In genomic region chr20:35146299-35146921, GRCh38 we compare ENCODE assay signal across 8 cellular contexts. TPM values are rescaled to one million over a fixed set of nuclear protein-coding genes. Genes with fewer than 3 reads are reported as not detected.
DNase-seq lines count a peak whose midpoint lies in the region; ATAC-seq and TF ChIP-seq lines count a peak whose summit lies in the region.

No MANE protein-coding gene starts in this region.

- WGBS in right lobe of liver (ENCODE audit: insufficient coverage, low coverage, low lambda C conversion rate, missing lambda C conversion rate), result 3% methylated on average over 20 of the region's 23 CpGs
- WGBS in tibial nerve, 2 donors, result 5 to 7% methylated on average over 15 to 23 of the region's 23 CpGs

- no peaks in the 10 kb centered on the region for H3K9me3 ChIP-seq in CD8-positive, alpha-beta T cell (ENCODE audit: low read length)
- H3K9me3 ChIP-seq in Panc1 (ENCODE audit: control insufficient read depth, insufficient read depth, low read depth, low read length) (no peaks in the 10 kb centered on the region), right lobe of liver (no peaks in the 10 kb centered on the region), tibial nerve (no peaks in the 10 kb centered on the region)

- peaks cover 41% of the 10 kb centered on the region for H3K36me3 Mint-ChIP-seq in CD8-positive, alpha-beta T cell
- peaks cover 26% of the 10 kb centered on the region for H3K36me3 Mint-ChIP-seq in central memory CD8-positive, alpha-beta T cell (ENCODE audit: insufficient read depth)

- H3K4me1 ChIP-seq in CD8-positive, alpha-beta T cell (ENCODE audit: insufficient read depth, low read length), result peaks cover 18% of the 10 kb centered on the region
- H3K4me1 ChIP-seq in Panc1 (ENCODE audit: control insufficient read depth, insufficient read depth, low read length) (peaks cover 2% of the 10 kb centered on the region; the same call in 1 of the 2 replicates), right lobe of liver (peaks cover 0 to 21% (median 2%) of the 10 kb centered on the region in 4 donors), tibial nerve (peaks cover 0 to 40% (median 7%) of the 10 kb centered on the region in 4 donors)

- no TSS peak for BruUV-seq in Panc1 (replicated peaks; lab: Mats Ljungman, UMichigan)

- peak overlapping the region; percentile 70 for H3K27ac ChIP-seq in CD8-positive, alpha-beta T cell (ENCODE audit: low read depth, low read length)
- peak overlapping the region; percentile 90 for H3K27ac ChIP-seq in Panc1 (ENCODE audit: low read length)
- peak overlapping the region; percentile 74 to 90 (median 86) for H3K27ac ChIP-seq in right lobe of liver
- peak overlapping the region; percentile 4 to 83 (median 64) for H3K27ac ChIP-seq in tibial nerve

- H3K36me3 ChIP-seq in CD8-positive, alpha-beta T cell (ENCODE audit: insufficient read depth, low read length), result peaks cover 11% of the 10 kb centered on the region
- H3K36me3 ChIP-seq in Panc1 (ENCODE audit: control insufficient read depth, insufficient read depth, low read length) (peaks cover 5% of the 10 kb centered on the region; the same call in 1 of the 2 replicates), right lobe of liver (peaks cover 0 to 7% (median 6%) of the 10 kb centered on the region in 4 donors), tibial nerve (peaks cover 0 to 34% (median 8%) of the 10 kb centered on the region in 3 donors)

- no peaks in the 10 kb centered on the region for H3K27me3 Mint-ChIP-seq in CD8-positive, alpha-beta T cell (ENCODE audit: low read depth)
- no peaks in the 10 kb centered on the region for H3K27me3 Mint-ChIP-seq in central memory CD8-positive, alpha-beta T cell

- H3K9me3 Mint-ChIP-seq in CD8-positive, alpha-beta T cell, result no peaks in the 10 kb centered on the region
- H3K9me3 Mint-ChIP-seq in central memory CD8-positive, alpha-beta T cell, result no peaks in the 10 kb centered on the region

- TF ChIP-seq EP300 in tibial nerve (IDR thresholded peaks at IDR 0.05), result no peak

- ATAC-seq in CD8-positive, alpha-beta T cell, result peak; percentile 8
- ATAC-seq in GM21528 (IDR thresholded peaks at IDR 0.05; ENCODE audit: low FRiP score, unreplicated experiment), result peak; percentile 5
- peak; percentile 33 for ATAC-seq in Panc1
- no peak for ATAC-seq in central memory CD8-positive, alpha-beta T cell (replicated peaks; ENCODE audit: extremely low read depth, poor library complexity, severe bottlenecking)
- ATAC-seq in right lobe of liver, result peak; percentile 20 to 32 (median 24)
- ATAC-seq in HG02840 (IDR thresholded peaks at IDR 0.05; ENCODE audit: low FRiP score, unreplicated experiment), result no peak

- intact Hi-C loops in CD8-positive, alpha-beta T cell (cut with DNase I, micrococcal nuclease), result loop anchor here (2.0 to 10.0 kb wide), 8 partner anchors 54 to 469 kb away; partner anchors contain the start of genes UQCC1 (in 2 of the 2), MMP24OS (in 1 of the 2), PIGU (in 1 of the 2) and TRPC4AP (in 1 of the 2)
- intact Hi-C loops in Panc1 (cut with micrococcal nuclease; ENCODE audit: unreplicated experiment), result loop anchor here (5.0 kb wide), 1 partner anchor 121 kb away; no protein-coding TSS in a partner anchor
- intact Hi-C loops in right lobe of liver (cut with DNase I), result loop anchor here (10.0 kb wide), 2 partner anchors 52 to 128 kb away; partner anchors contain the start of genes MMP24OS (in 1 of the 2) and TRPC4AP (in 1 of the 2)

- peak overlapping the region; percentile 88 for H3K4me3 Mint-ChIP-seq in CD8-positive, alpha-beta T cell
- peak overlapping the region; percentile 95 for H3K4me3 Mint-ChIP-seq in central memory CD8-positive, alpha-beta T cell

- H3K27me3 ChIP-seq in CD8-positive, alpha-beta T cell (ENCODE audit: insufficient read depth, low read length), result no peaks in the 10 kb centered on the region
- H3K27me3 ChIP-seq in Panc1 (ENCODE audit: control insufficient read depth, insufficient read depth, low read length), result no peaks in the 10 kb centered on the region
- H3K27me3 ChIP-seq in right lobe of liver, result no peaks in the 10 kb centered on the region
- H3K27me3 ChIP-seq in tibial nerve, result no peaks in the 10 kb centered on the region

- CTCF ChIA-PET in CD8-positive, alpha-beta T cell (lab: Charles Lee), result interaction anchor here (0.9 to 7.8 kb wide), 11 partner anchors 15 to 158 kb away, joined by 3 to 161 read pairs (median 7); no protein-coding TSS in a partner anchor
- CTCF ChIA-PET in Panc1 (lab: Charles Lee), result interaction anchor here (0.7 to 2.1 kb wide), 4 partner anchors 55 to 122 kb away, joined by 3 to 20 read pairs (median 6); no protein-coding TSS in a partner anchor

- in situ Hi-C loops in Panc1 (cut with HindIII; ENCODE audit: low pct_unique_long_range_greater_than_20kb, low sequenced_read_pairs), result no loop called here

- H3K4me3 ChIP-seq in CD8-positive, alpha-beta T cell (ENCODE audit: low read depth, low read length), result peak overlapping the region; percentile 78
- peak overlapping the region; percentile 92 to 96 for H3K4me3 ChIP-seq in Panc1 (ENCODE audit: low read depth in 2 of 2, low read length in 2 of 2)
- H3K4me3 ChIP-seq in right lobe of liver, result peak overlapping the region; percentile 63 to 73 (median 71)
- H3K4me3 ChIP-seq in tibial nerve, result peak overlapping the region; percentile 66 to 72 (median 68)

- POLR2A ChIA-PET in CD8-positive, alpha-beta T cell (lab: Charles Lee), result interaction anchor here (0.6 to 2.4 kb wide), 10 partner anchors 15 to 808 kb away, joined by 3 to 13 read pairs (median 3); partner anchors contain the start of gene SCAND1
- POLR2A ChIA-PET in Panc1 (lab: Charles Lee), result interaction anchor here (0.6 kb wide), 1 partner anchor 34 kb away, joined by 4 read pairs; no protein-coding TSS in a partner anchor

- peaks cover 44% of the 10 kb centered on the region for H3K4me1 Mint-ChIP-seq in CD8-positive, alpha-beta T cell (ENCODE audit: low read depth)
- peaks cover 31% of the 10 kb centered on the region for H3K4me1 Mint-ChIP-seq in central memory CD8-positive, alpha-beta T cell

- no peak for TF ChIP-seq POLR2A in right lobe of liver (IDR thresholded peaks at IDR 0.05)
- TF ChIP-seq POLR2A in tibial nerve (IDR thresholded peaks at IDR 0.05), result no peak

- peak in 3 of 7 experiments; percentile 12 to 31 (median 23) for DNase-seq in CD8-positive, alpha-beta T cell
- DNase-seq in Panc1 (ENCODE audit: low read depth, low spot score) (no peak), right lobe of liver (peak; percentile 45 to 60 (median 58)), tibial nerve (ENCODE audit: low spot score in 2 of 2) (no peak), T1000 (lab: John Stamatoyannopoulos, UW) (no peak)
- DNase-seq in central memory CD8-positive, alpha-beta T cell (ENCODE audit: low spot score in 2 of 2), result no peak

- peak overlapping the region; percentile 86 for H3K27ac Mint-ChIP-seq in CD8-positive, alpha-beta T cell
- H3K27ac Mint-ChIP-seq in central memory CD8-positive, alpha-beta T cell (ENCODE audit: low read depth), result peak overlapping the region; percentile 94

- no peak for TF ChIP-seq CTCF in CD8-positive, alpha-beta T cell (IDR thresholded peaks at IDR 0.05)
- TF ChIP-seq CTCF in Panc1 (IDR thresholded peaks at IDR 0.05), result no peak
- TF ChIP-seq CTCF in right lobe of liver (IDR thresholded peaks at IDR 0.05), result no peak
- no peak for TF ChIP-seq CTCF in tibial nerve (IDR thresholded peaks at IDR 0.05)

RNA-seq across cellular contexts. Expression of gene EDEM2, which starts 0.7 kb away (rescaled TPM):
- total RNA-seq in CD8-positive, alpha-beta T cell, result 10 to 100 TPM; 13.8 TPM
- total RNA-seq in Panc1 (2021; ENCODE audit: unreplicated experiment), result 34.7 TPM
- polyA plus RNA-seq in Panc1 (2012; ENCODE audit: insufficient read length), result 39.1 TPM
- total RNA-seq in right lobe of liver, result 10 to 100 TPM; 20.1 to 28.0 (median 23.9) TPM
- total RNA-seq in tibial nerve, result 10 to 100 TPM; 19.6 to 29.7 (median 25.2) TPM

RNA-seq across cellular contexts. Expression of gene PROCR, which starts 25.5 kb away (rescaled TPM):
- 1 to 10 TPM; 1.7 to 2.0 TPM for total RNA-seq in CD8-positive, alpha-beta T cell
- total RNA-seq in Panc1 (2021; ENCODE audit: unreplicated experiment), result 38.0 TPM
- polyA plus RNA-seq in Panc1 (2012; ENCODE audit: insufficient read length), result 53.6 TPM
- 10 to 100 TPM in 1 of 6 experiments, 1 to 10 TPM in 5; 1.4 to 11.0 (median 2.6) TPM for total RNA-seq in right lobe of liver
- 100 to 1,000 TPM in 2 of 4 donors, 10 to 100 TPM in 2; 40.9 to 132 (median 94.6) TPM for total RNA-seq in tibial nerve

RNA-seq across cellular contexts. Expression of gene TRPC4AP, which starts 53.8 kb away (rescaled TPM):
- 10 to 100 TPM; 63.3 to 64.0 TPM for total RNA-seq in CD8-positive, alpha-beta T cell
- 48.4 TPM for total RNA-seq in Panc1 (2021; ENCODE audit: unreplicated experiment)
- polyA plus RNA-seq in Panc1 (2012; ENCODE audit: insufficient read length), result 47.3 TPM
- total RNA-seq in right lobe of liver, result 10 to 100 TPM; 27.6 to 39.3 (median 34.6) TPM
- total RNA-seq in tibial nerve, result 100 to 1,000 TPM in 1 of 4 donors, 10 to 100 TPM in 3; 63.4 to 101 (median 76.4) TPM

Comparison
In these comparisons a context has a peak if more than half of its experiments do, and no peak if none do; other contexts are left out.
1. ATAC-seq: peak in CD8-positive, alpha-beta T cell (single experiment), GM21528 (single experiment), Panc1 (single experiment) and right lobe of liver (4 of 4); none in central memory CD8-positive, alpha-beta T cell (single experiment) and HG02840 (single experiment).
2. DNase-seq: peak in right lobe of liver (3 of 3); none in Panc1 (single experiment), central memory CD8-positive, alpha-beta T cell (0 of 2), tibial nerve (0 of 2) and T1000 (single experiment).
3. Peak in every context shown above with its lines, with median percentiles within 50 percentile points of each other: H3K27ac ChIP-seq and H3K4me3 ChIP-seq.